Comparison of ENCODE assay signal across 26 cellular contexts in the genomic region with DNA sequence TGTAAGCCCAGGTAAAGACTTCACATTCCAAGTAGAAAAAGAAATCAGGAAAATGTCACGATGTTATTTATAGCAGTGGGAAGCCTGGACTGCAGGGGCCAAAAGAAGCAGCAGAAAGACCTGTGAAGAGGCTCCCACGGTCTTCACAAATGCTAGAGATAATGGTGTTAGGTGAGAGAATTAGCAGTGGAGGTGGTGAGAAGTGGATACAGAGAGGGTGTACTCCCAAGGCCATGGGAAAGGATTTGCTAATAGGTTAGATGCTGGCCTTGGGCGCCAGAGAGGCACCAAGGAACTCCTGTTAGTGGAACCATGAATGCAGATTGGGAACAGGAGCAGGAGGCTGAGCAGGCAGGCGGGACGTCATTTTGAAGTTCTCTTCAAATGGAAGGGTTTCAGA.
"Had no signal": no experiment of that assay in that cellular context is flagged by ENCODE, and none has a peak within 500 bp of the region (broad histone marks: within the 10 kb centered on the region; RNA-seq: fewer than 3 reads in every experiment).

No MANE protein-coding gene starts in this region.

- H3K27ac Mint-ChIP-seq: naive thymus-derived CD8-positive, alpha-beta T cell; nephron; progenitor cell of endocrine pancreas; stimulated activated memory B cell treated with anti-CD40 and anti-IgM and Interleukin-4, amounts not matched to agents 10 μg/mL and 1 μg/mL and 100 μg/mL, for 72 hours; stimulated activated naive CD8-positive, alpha-beta T cell treated with anti-CD3 and anti-CD28 coated beads, Interleukin-15, amount 100 ng/mL, for 72 hours had no signal

- H3K4me2 ChIP-seq: hepatocyte, smooth muscle cell had no signal

- H3K36me3 ChIP-seq: left ventricle myocardium inferior, neutrophil, ovary, right atrium auricular region, right lobe of liver, tibial nerve, upper lobe of left lung, vagina had no signal

- H3K9me3 ChIP-seq: left ventricle myocardium inferior, mucosa of descending colon, neutrophil, ovary, right atrium auricular region, right lobe of liver, tibial nerve, upper lobe of left lung, vagina had no signal

- H2AFZ ChIP-seq: hepatocyte had no signal

- H3K4me3 Mint-ChIP-seq: naive thymus-derived CD8-positive, alpha-beta T cell; nephron; neural crest cell; stimulated activated memory B cell treated with anti-CD40 and anti-IgM and Interleukin-4, amounts not matched to agents 10 μg/mL and 1 μg/mL and 100 μg/mL, for 72 hours; stimulated activated naive CD8-positive, alpha-beta T cell treated with anti-CD3 and anti-CD28 coated beads, Interleukin-15, amount 100 ng/mL, for 72 hours had no signal

- H3K4me3 ChIP-seq: hepatocyte, left ventricle myocardium inferior, lung, mucosa of descending colon, ovary, right atrium auricular region, right lobe of liver, smooth muscle cell, tibial nerve, upper lobe of left lung, vagina had no signal

- H3K36me3 Mint-ChIP-seq: stimulated activated memory B cell treated with anti-CD40 and anti-IgM and Interleukin-4, amounts not matched to agents 10 μg/mL and 1 μg/mL and 100 μg/mL, for 72 hours had no signal

- H3K79me2 ChIP-seq: hepatocyte had no signal

- H3K4me1 Mint-ChIP-seq: naive thymus-derived CD8-positive, alpha-beta T cell; stimulated activated memory B cell treated with anti-CD40 and anti-IgM and Interleukin-4, amounts not matched to agents 10 μg/mL and 1 μg/mL and 100 μg/mL, for 72 hours had no signal

- H3K4me1 ChIP-seq: right atrium auricular region, right lobe of liver, vagina had no signal

- H3K27ac ChIP-seq: hepatocyte, left ventricle myocardium inferior, neutrophil, ovary, right atrium auricular region, right lobe of liver, tibial nerve, upper lobe of left lung, vagina had no signal

- H3K9me3 Mint-ChIP-seq: nephron, neural crest cell had no signal

- H3K27me3 ChIP-seq: neutrophil, ovary, right atrium auricular region, right lobe of liver, tibial nerve, upper lobe of left lung, vagina had no signal

- DNase-seq: islet precursor cell; left ventricle myocardium inferior; midbrain; mucosa of descending colon; naive thymus-derived CD8-positive, alpha-beta T cell; ovary; right lobe of liver; stimulated activated CD4-positive, alpha-beta T cell treated with anti-CD3 and anti-CD28 coated beads, Interleukin-1b, Interleukin-23, amount 100 ng/mL, for 48 hours; stimulated activated CD4-positive, alpha-beta T cell treated with anti-CD3 and anti-CD28 coated beads, Interleukin-2, amount 100 ng/mL, for 48 hours; stimulated activated CD4-positive, alpha-beta T cell treated with anti-CD3 and anti-CD28 coated beads, Interleukin-4, amount 100 ng/mL, for 4 hours; stimulated activated CD8-positive, alpha-beta memory T cell treated with anti-CD3 and anti-CD28 coated beads, Interleukin-4, amount 100 ng/mL, for 48 hours; stimulated activated naive CD4-positive, alpha-beta T cell treated with Interleukin-2 at 50 U/mL for 16 hours; stimulated activated naive CD8-positive, alpha-beta T cell treated with anti-CD3 and anti-CD28 coated beads, Interleukin-15, amount 100 ng/mL, for 72 hours; substantia nigra; upper lobe of left lung had no signal
